ENCODE assay signal across 8 cellular contexts in the genomic region with DNA sequence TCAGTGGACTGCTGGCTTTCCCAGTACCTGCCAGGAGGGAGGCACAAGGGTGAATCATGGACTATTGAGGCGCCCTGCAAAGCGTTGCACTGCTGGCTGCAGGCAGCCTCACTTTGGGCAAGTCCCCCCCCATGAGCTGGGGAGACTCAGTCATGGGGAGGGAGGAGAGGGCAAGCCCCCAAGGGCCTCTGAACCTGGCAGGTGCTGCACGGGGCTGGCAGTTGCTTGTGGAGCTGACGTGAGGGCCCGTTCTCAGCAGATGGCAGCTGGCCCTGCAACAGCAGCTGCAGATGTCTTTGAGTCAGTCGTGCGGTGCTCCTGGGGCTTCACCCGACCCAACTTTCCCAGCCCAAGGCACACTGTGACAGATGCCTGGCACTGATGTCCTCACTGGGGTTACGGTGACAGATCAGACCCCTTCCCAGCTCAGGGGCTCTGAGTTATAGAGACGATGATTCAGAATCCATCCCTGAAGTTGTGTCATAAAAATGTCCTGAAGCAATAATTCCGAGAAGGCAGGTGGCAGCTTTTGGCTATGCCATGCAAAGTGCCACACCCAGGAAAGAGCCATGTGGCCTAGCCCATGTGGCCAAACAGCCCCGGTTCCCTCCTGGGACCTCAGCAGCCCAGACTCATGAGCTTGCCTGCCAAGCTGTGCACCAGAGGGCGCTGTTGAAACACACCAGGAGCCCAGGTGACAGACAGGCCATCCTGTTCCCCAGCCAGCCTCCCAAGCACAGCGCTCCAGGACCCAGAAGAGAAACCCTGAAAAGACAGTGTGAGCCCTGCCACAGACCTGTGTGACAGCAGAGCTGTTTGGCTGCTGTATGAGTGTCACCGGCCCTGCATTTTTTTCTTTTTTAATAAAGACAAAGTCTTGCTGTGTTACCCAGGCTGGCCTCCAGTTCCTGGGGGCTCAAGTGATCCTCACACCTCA. TPM values are rescaled to one million over a fixed set of nuclear protein-coding genes. Genes with fewer than 3 reads are reported as not detected.
DNase-seq lines count a peak whose midpoint lies in the region; ATAC-seq and TF ChIP-seq lines count a peak whose summit lies in the region.

No MANE protein-coding gene starts in this region.

- no peak overlapping the region for H3K4me3 ChIP-seq in LNCaP clone FGC (ENCODE audit: low read depth, low read length)
- H3K4me3 ChIP-seq in foreskin fibroblast (ENCODE audit: low read depth in 1 of 2, low read length in 2 of 2) = no peak overlapping the region

- no peaks in the 10 kb centered on the region for H3K9me3 Mint-ChIP-seq in activated T-helper 17 cell treated with anti-CD3 and anti-CD28 coated beads, Interleukin-2, amount 50 U/mL, for 72 hours

- ATAC-seq in GM21447 (IDR thresholded peaks at IDR 0.05; ENCODE audit: unreplicated experiment) = peak; percentile 68
- peak; percentile 98 for ATAC-seq in activated T-helper 17 cell treated with anti-CD3 and anti-CD28 coated beads, Interleukin-2, amount 50 U/mL, for 72 hours (replicated peaks)
- ATAC-seq in omental fat pad (ENCODE audit: low FRiP score) = peak; percentile 86

- H3K4me1 Mint-ChIP-seq in activated T-helper 17 cell treated with anti-CD3 and anti-CD28 coated beads, Interleukin-2, amount 50 U/mL, for 72 hours = no peaks in the 10 kb centered on the region

- TF ChIP-seq CTCF in LNCaP clone FGC (IDR thresholded peaks at IDR 0.05; ENCODE audit: control insufficient read depth, extremely low read depth, insufficient read depth) (peak; percentile 94), RWPE1 (conservative IDR thresholded peaks at IDR 0.05; ENCODE audit: low read depth) (peak; percentile 95), foreskin fibroblast (IDR thresholded peaks at IDR 0.05; ENCODE audit: low read depth, low read length) (peak; percentile 91), omental fat pad (IDR thresholded peaks at IDR 0.05) (peak in 1 of 3 donors; percentile 61)

- peak overlapping the region; percentile 93 for H3K27ac ChIP-seq in RWPE1

- DNase-seq in D341Med (ENCODE audit: low spot score) (peak; percentile 96), LNCaP clone FGC (ENCODE audit: low read depth) (peak; percentile 60), RWPE1 (ENCODE audit: low spot score) (peak; percentile 91), foreskin fibroblast (peak; percentile 77 to 94), omental fat pad (ENCODE audit: low spot score) (peak; percentile 96), superior temporal gyrus (ENCODE audit: extremely low spot score) (peak; percentile 81)

- H3K27ac Mint-ChIP-seq in activated T-helper 17 cell treated with anti-CD3 and anti-CD28 coated beads, Interleukin-2, amount 50 U/mL, for 72 hours = peak overlapping the region; percentile 23

- H3K27me3 Mint-ChIP-seq in activated T-helper 17 cell treated with anti-CD3 and anti-CD28 coated beads, Interleukin-2, amount 50 U/mL, for 72 hours = no peaks in the 10 kb centered on the region

- CTCF ChIA-PET in RWPE1 (lab: Yijun Ruan, JAX) = interaction anchor here (0.6 to 1.6 kb wide), 17 partner anchors 17 to 451 kb away, joined by 3 to 12 read pairs (median 3); no protein-coding TSS in a partner anchor

- H3K36me3 Mint-ChIP-seq in activated T-helper 17 cell treated with anti-CD3 and anti-CD28 coated beads, Interleukin-2, amount 50 U/mL, for 72 hours (ENCODE audit: low read depth) = peaks cover 90% of the 10 kb centered on the region

- POLR2A ChIA-PET in RWPE1 (lab: Yijun Ruan, JAX; ENCODE audit: low non-redundant PET) = interaction anchor here (0.6 kb wide), 2 partner anchors 55 to 76 kb away, joined by 3 to 4 read pairs; no protein-coding TSS in a partner anchor

- H3K4me3 Mint-ChIP-seq in activated T-helper 17 cell treated with anti-CD3 and anti-CD28 coated beads, Interleukin-2, amount 50 U/mL, for 72 hours = no peak overlapping the region

RNA-seq across cellular contexts. Expression of a gene that starts 53.6 kb away (rescaled TPM):
- total RNA-seq in activated T-helper 17 cell treated with anti-CD3 and anti-CD28 coated beads, Interleukin-2, amount 50 U/mL, for 72 hours = 10 to 100 TPM; 63.8 to 83.5 TPM
- 100 to 1,000 TPM in 2 of 4 donors, 10 to 100 TPM in 2; 21.2 to 397 (median 114) TPM for total RNA-seq in omental fat pad
